10 cellular contexts compared by ENCODE assay signal in the genomic region with DNA sequence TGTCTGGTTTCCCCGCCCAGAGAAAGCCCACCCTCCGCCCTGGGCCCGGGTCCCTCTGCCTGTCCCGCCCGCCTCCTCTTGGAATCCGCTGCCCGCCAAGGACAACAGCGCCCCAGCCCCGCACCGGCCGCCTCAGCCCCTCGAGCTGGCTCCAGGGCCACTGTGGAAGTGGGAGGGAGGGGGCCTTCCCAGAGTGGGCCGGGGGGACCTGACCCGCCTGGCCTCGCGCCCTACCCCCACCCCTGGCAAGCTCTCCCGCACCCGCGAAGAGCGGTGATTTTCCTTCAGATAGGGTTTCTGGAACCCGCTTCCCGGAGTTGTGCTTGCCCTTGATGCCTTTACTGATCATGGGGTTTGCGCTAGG. TPM values are rescaled to one million over a fixed set of nuclear protein-coding genes. Genes with fewer than 3 reads are reported as not detected.
DNase-seq lines count a peak whose midpoint lies in the region; ATAC-seq and TF ChIP-seq lines count a peak whose summit lies in the region.
"Had no signal": no experiment of that assay in that cellular context is flagged by ENCODE, and none has a peak within 500 bp of the region (broad histone marks: within the 10 kb centered on the region; RNA-seq: fewer than 3 reads in every experiment).

No MANE protein-coding gene starts in this region.

- BruUV-seq in MCF 10A (replicated peaks; lab: Mats Ljungman, UMichigan) (no TSS peak), mammary epithelial cell (replicated peaks; lab: Mats Ljungman, UMichigan) (no TSS peak)

- dilution Hi-C loops in mammary epithelial cell (cut with HindIII; ENCODE audit: low sequenced_read_pairs), result no loop called here

- CTCF ChIA-PET in MCF 10A (lab: Yijun Ruan, JAX), result interaction anchor here (1.4 kb wide), 1 partner anchor 9 kb away, joined by 7 read pairs; no protein-coding TSS in a partner anchor
- CTCF ChIA-PET in mammary epithelial cell (lab: Charles Lee; ENCODE audit: low non-redundant PET), result no interaction called here
- CTCF ChIA-PET in activated B cell treated with CpG ODN at 0.5 μM for 24 hours (lab: Charles Lee), result interaction anchor here (1.5 kb wide), 1 partner anchor 13 kb away, joined by 3 read pairs; no protein-coding TSS in a partner anchor

- H3K4me3 Mint-ChIP-seq in MCF 10A (ENCODE audit: unreplicated experiment) (peak overlapping the region; percentile 63), activated B cell treated with CpG ODN at 0.5 μM for 24 hours (no peak overlapping the region)
- no peak overlapping the region for H3K4me3 Mint-ChIP-seq in stimulated activated memory B cell treated with anti-CD40 and anti-IgM and Interleukin-4, amounts not matched to agents 10 μg/mL and 1 μg/mL and 100 μg/mL, for 72 hours

- ATAC-seq in activated B cell treated with CpG ODN at 0.5 μM for 24 hours (ENCODE audit: low read depth) (no peak), upper lobe of right lung (no peak)
- ATAC-seq in stimulated activated memory B cell treated with anti-CD40 and anti-IgM and Interleukin-4, amounts not matched to agents 10 μg/mL and 1 μg/mL and 100 μg/mL, for 72 hours, result no peak
- ATAC-seq: psoas muscle had no signal

- peaks cover 47% of the 10 kb centered on the region for H3K27me3 ChIP-seq in mammary epithelial cell (ENCODE audit: insufficient read depth, low read length)
- H3K27me3 ChIP-seq in iPS-15b (ENCODE audit: control insufficient read depth, insufficient read depth, low read length), result peaks cover 86% of the 10 kb centered on the region
- peaks cover 65% of the 10 kb centered on the region for H3K27me3 ChIP-seq in upper lobe of right lung
- H3K27me3 ChIP-seq: BE2C had no signal

- H4K20me1 ChIP-seq in mammary epithelial cell (ENCODE audit: insufficient read depth, low read length), result no peaks in the 10 kb centered on the region

- H3K36me3 ChIP-seq in mammary epithelial cell (ENCODE audit: insufficient read depth, low read length), result no peaks in the 10 kb centered on the region
- no peaks in the 10 kb centered on the region for H3K36me3 ChIP-seq in iPS-15b (ENCODE audit: control insufficient read depth, insufficient read depth, low read length)
- no peaks in the 10 kb centered on the region for H3K36me3 ChIP-seq in upper lobe of right lung

- DNase-seq in MCF 10A (ENCODE audit: unreplicated experiment), result no peak
- DNase-seq in mammary epithelial cell, result no peak
- DNase-seq in activated B cell treated with CpG ODN at 0.5 μM for 24 hours, result no peak
- peak; percentile 67 for DNase-seq in upper lobe of right lung
- no peak for DNase-seq in NCI-H1105 treated with DMSO at 0.1 percent for 48 hours (lab: John Stamatoyannopoulos, UW)
- DNase-seq in A172 (ENCODE audit: low spot score), result no peak
- DNase-seq: BE2C had no signal

- H3K27ac Mint-ChIP-seq in MCF 10A (ENCODE audit: low read depth, unreplicated experiment) (no peak overlapping the region), activated B cell treated with CpG ODN at 0.5 μM for 24 hours (peak overlapping the region; percentile 73)
- no peak overlapping the region for H3K27ac Mint-ChIP-seq in stimulated activated memory B cell treated with anti-CD40 and anti-IgM and Interleukin-4, amounts not matched to agents 10 μg/mL and 1 μg/mL and 100 μg/mL, for 72 hours

- no peak overlapping the region for H2AFZ ChIP-seq in mammary epithelial cell (ENCODE audit: low read depth, low read length)

- H3K9ac ChIP-seq in mammary epithelial cell (ENCODE audit: insufficient read depth, low read length) (no peak overlapping the region), iPS-15b (ENCODE audit: low read depth, low read length) (no peak overlapping the region)

- peaks cover 15% of the 10 kb centered on the region for H3K4me1 Mint-ChIP-seq in MCF 10A (ENCODE audit: insufficient read depth, unreplicated experiment)
- H3K4me1 Mint-ChIP-seq in activated B cell treated with CpG ODN at 0.5 μM for 24 hours, result peaks cover 33% of the 10 kb centered on the region
- H3K4me1 Mint-ChIP-seq in stimulated activated memory B cell treated with anti-CD40 and anti-IgM and Interleukin-4, amounts not matched to agents 10 μg/mL and 1 μg/mL and 100 μg/mL, for 72 hours, result peaks cover 32% of the 10 kb centered on the region

- H3K4me2 ChIP-seq in mammary epithelial cell (ENCODE audit: insufficient read depth, low read depth, low read length), result no peak overlapping the region

- peaks cover 31% of the 10 kb centered on the region for H3K4me1 ChIP-seq in mammary epithelial cell (ENCODE audit: insufficient read depth, low read length)
- peaks cover 11% of the 10 kb centered on the region for H3K4me1 ChIP-seq in iPS-15b (ENCODE audit: control insufficient read depth, insufficient read depth, low read length)
- peaks cover 34% of the 10 kb centered on the region for H3K4me1 ChIP-seq in upper lobe of right lung

- intact Hi-C loops in MCF 10A (cut with micrococcal nuclease), result no loop called here
- intact Hi-C loops in mammary epithelial cell (cut with micrococcal nuclease), result loop anchor here (5.0 kb wide), 1 partner anchor 38 kb away; the partner anchor contains the start of gene CBX4
- intact Hi-C loops in activated B cell treated with CpG ODN at 0.5 μM for 24 hours (cut with micrococcal nuclease), result loop anchor here (1.0 to 5.0 kb wide), 2 partner anchors 8 to 238 kb away; partner anchors contain the start of genes CCDC40 and TBC1D16
- intact Hi-C loops in upper lobe of right lung (cut with DNase I), result no loop called here

- POLR2A ChIA-PET in MCF 10A (lab: Yijun Ruan, JAX) (interaction anchor here (0.8 to 4.1 kb wide), 4 partner anchors 22 to 52 kb away, joined by 3 to 24 read pairs (median 8); partner anchors contain the start of gene CBX4), activated B cell treated with CpG ODN at 0.5 μM for 24 hours (lab: Charles Lee) (interaction anchor here (0.9 to 6.6 kb wide), 6 partner anchors 13 to 138 kb away, joined by 3 to 65 read pairs (median 4); partner anchors contain the start of gene CBX4)

- TF ChIP-seq CTCF in MCF 10A (IDR thresholded peaks at IDR 0.05; ENCODE audit: unreplicated experiment) (no peak), mammary epithelial cell (conservative IDR thresholded peaks at IDR 0.05 in 1 of 2, IDR thresholded peaks at IDR 0.05 in 1 of 2; ENCODE audit: extremely low read depth in 1 of 2, insufficient read depth in 1 of 2, low read depth in 1 of 2, low read length in 2 of 2) (no peak), activated B cell treated with CpG ODN at 0.5 μM for 24 hours (IDR thresholded peaks at IDR 0.05) (no peak), upper lobe of right lung (IDR thresholded peaks at IDR 0.05) (no peak)

- 39% methylated on average over 14 of the region's 23 CpGs for WGBS in mammary epithelial cell (ENCODE audit: low coverage, missing lambda C conversion rate)

- H3K27ac ChIP-seq in mammary epithelial cell (ENCODE audit: insufficient read depth, low read depth, low read length) (no peak overlapping the region), upper lobe of right lung (no peak overlapping the region)
- H3K27ac ChIP-seq: psoas muscle had no signal

- peaks cover 15% of the 10 kb centered on the region for H3K36me3 Mint-ChIP-seq in MCF 10A (ENCODE audit: insufficient read depth, unreplicated experiment)
- no peaks in the 10 kb centered on the region for H3K36me3 Mint-ChIP-seq in activated B cell treated with CpG ODN at 0.5 μM for 24 hours (ENCODE audit: low read depth)
- peaks cover 5% of the 10 kb centered on the region for H3K36me3 Mint-ChIP-seq in stimulated activated memory B cell treated with anti-CD40 and anti-IgM and Interleukin-4, amounts not matched to agents 10 μg/mL and 1 μg/mL and 100 μg/mL, for 72 hours

- H3K9me3 ChIP-seq in mammary epithelial cell (replicated peaks; ENCODE audit: insufficient read depth, low read length), result peaks cover 3% of the 10 kb centered on the region
- no peaks in the 10 kb centered on the region for H3K9me3 ChIP-seq in iPS-15b (ENCODE audit: control insufficient read depth, insufficient read depth, low read length)
- no peaks in the 10 kb centered on the region for H3K9me3 ChIP-seq in upper lobe of right lung
- H3K9me3 ChIP-seq: BE2C, psoas muscle had no signal

- H3K9me3 Mint-ChIP-seq in MCF 10A (ENCODE audit: unreplicated experiment) (no peaks in the 10 kb centered on the region), activated B cell treated with CpG ODN at 0.5 μM for 24 hours (no peaks in the 10 kb centered on the region)
- peaks cover 5% of the 10 kb centered on the region for H3K9me3 Mint-ChIP-seq in stimulated activated memory B cell treated with anti-CD40 and anti-IgM and Interleukin-4, amounts not matched to agents 10 μg/mL and 1 μg/mL and 100 μg/mL, for 72 hours

- no peaks in the 10 kb centered on the region for H3K79me2 ChIP-seq in mammary epithelial cell (ENCODE audit: insufficient read depth, low read length)

- in situ Hi-C loops in mammary epithelial cell (cut with MboI; ENCODE audit: low sequenced_read_pairs in 2 of 2), result no loop called here

- peaks cover 27% of the 10 kb centered on the region for H3K27me3 Mint-ChIP-seq in MCF 10A (ENCODE audit: insufficient read depth, unreplicated experiment)
- H3K27me3 Mint-ChIP-seq in activated B cell treated with CpG ODN at 0.5 μM for 24 hours, result peaks cover 24% of the 10 kb centered on the region
- peaks cover 44% of the 10 kb centered on the region for H3K27me3 Mint-ChIP-seq in stimulated activated memory B cell treated with anti-CD40 and anti-IgM and Interleukin-4, amounts not matched to agents 10 μg/mL and 1 μg/mL and 100 μg/mL, for 72 hours

- H3K4me3 ChIP-seq in mammary epithelial cell (replicated peaks in 1 of 3; ENCODE audit: insufficient read depth in 1 of 3, low read depth in 2 of 3, low read length in 3 of 3), result no peak overlapping the region
- peak overlapping the region; percentile 26 for H3K4me3 ChIP-seq in iPS-15b (ENCODE audit: low read depth, low read length)
- no peak overlapping the region for H3K4me3 ChIP-seq in upper lobe of right lung

RNA-seq across cellular contexts. Expression of gene CBX8, which starts 2.3 kb away (rescaled TPM):
- 9.4 and 10.5 TPM in 2 replicates for total RNA-seq in MCF 10A (2022)
- total RNA-seq in mammary epithelial cell, result 1 to 10 TPM; 4.5 to 5.4 TPM
- 0.34 TPM for polyA plus RNA-seq in mammary epithelial cell
- not detected for polyA minus RNA-seq in mammary epithelial cell
- 4.0 and 4.9 TPM in 2 replicates for total RNA-seq in activated B cell treated with CpG ODN at 0.5 μM for 24 hours
- 4.9 TPM for total RNA-seq in upper lobe of right lung
- total RNA-seq in A172 (2014; rRNA removed; shearing (Covaris generic)), result 7.9 and 8.8 TPM in 2 replicates

RNA-seq across cellular contexts. Expression of gene CBX2, which starts 21.2 kb away (rescaled TPM):
- 3.8 and 3.9 TPM in 2 replicates for total RNA-seq in MCF 10A (2022)
- 1 to 10 TPM in 1 of 2 donors, under 1 TPM in 1; 0.67 to 3.8 TPM for total RNA-seq in mammary epithelial cell
- 3.6 TPM for polyA plus RNA-seq in mammary epithelial cell
- polyA minus RNA-seq in mammary epithelial cell, result 1.4 TPM
- total RNA-seq in activated B cell treated with CpG ODN at 0.5 μM for 24 hours, result 0.37 and 0.67 TPM in 2 replicates
- total RNA-seq in upper lobe of right lung, result 3.4 TPM
- total RNA-seq in A172 (2014; rRNA removed; shearing (Covaris generic)), result 24.7 and 27.2 TPM in 2 replicates

RNA-seq across cellular contexts. Expression of gene CBX4, which starts 40.1 kb away (rescaled TPM):
- total RNA-seq in MCF 10A (2022), result 85.8 and 89.7 TPM in 2 replicates
- 10 to 100 TPM; 28.5 to 34.7 TPM for total RNA-seq in mammary epithelial cell
- polyA plus RNA-seq in mammary epithelial cell, result 11.2 TPM
- 2.2 TPM for polyA minus RNA-seq in mammary epithelial cell
- total RNA-seq in activated B cell treated with CpG ODN at 0.5 μM for 24 hours, result 55.6 and 56.3 TPM in 2 replicates
- 20.2 TPM for total RNA-seq in upper lobe of right lung
- total RNA-seq in A172 (2014; rRNA removed; shearing (Covaris generic)), result 17.2 and 20.5 TPM in 2 replicates

Comparison
In these comparisons a context has a peak if more than half of its experiments do, and no peak if none do; other contexts are left out.
1. intact Hi-C loops: an anchor here in mammary epithelial cell (5.0 kb wide) and activated B cell treated with CpG ODN at 0.5 μM for 24 hours (1.0 to 5.0 kb wide); none called in MCF 10A and upper lobe of right lung.